ENCODE assay signal across 16 cellular contexts in genomic region chr9:119853126-119853525, GRCh38.
"Had no signal": no experiment of that assay in that cellular context is flagged by ENCODE, and none has a peak within 500 bp of the region (broad histone marks: within the 10 kb centered on the region; RNA-seq: fewer than 3 reads in every experiment).

No MANE protein-coding gene starts in this region.

- H3K4me1 ChIP-seq: gastrocnemius medialis, parathyroid adenoma, stomach, upper lobe of right lung had no signal

- H3K27ac ChIP-seq: gastrocnemius medialis, parathyroid adenoma, sigmoid colon, stomach, upper lobe of right lung had no signal

- H3K4me3 ChIP-seq: gastrocnemius medialis, sigmoid colon, stomach, upper lobe of right lung had no signal

- DNase-seq: activated B cell treated with CpG ODN at 0.5 μM for 24 hours; activated CD4-positive, alpha-beta memory T cell treated with anti-CD3 and anti-CD28 coated beads for 36 hours; activated CD4-positive, alpha-beta T cell treated with anti-CD3 and anti-CD28 coated beads for 4 hours; activated gamma-delta T cell treated with Interleukin-2 at 50 U/mL for 16 hours; activated naive CD8-positive, alpha-beta T cell treated with anti-CD3 and anti-CD28 coated beads for 36 hours; activated T-cell treated with anti-CD3 and anti-CD28 coated beads for 4 hours; amniotic stem cell; effector CD4-positive, alpha-beta T cell; gastrocnemius medialis; head of caudate nucleus; midbrain; sigmoid colon; stimulated activated CD4-positive, alpha-beta T cell treated with anti-CD3 and anti-CD28 coated beads, Interleukin-4, amount 100 ng/mL, for 24 hours; stomach; upper lobe of right lung had no signal

- H3K9me3 ChIP-seq: gastrocnemius medialis, sigmoid colon, stomach, upper lobe of right lung had no signal

- H3K36me3 ChIP-seq: gastrocnemius medialis, sigmoid colon, stomach, upper lobe of right lung had no signal

- H3K27me3 ChIP-seq: gastrocnemius medialis, sigmoid colon, stomach, upper lobe of right lung had no signal
